ENCODE assay signal across 1 cellular context in genomic region chr20:45416917-45417316, GRCh38.
TF ChIP-seq lines count a peak whose summit lies in the region.

No MANE protein-coding gene starts in this region.

TF ChIP-seq in HepG2, 621 proteins besides CTCF, POLR2A, EP300 and RAD21:
- no peak for TF ChIP-seq ZGPAT (CRISPR knock-in tag; IDR thresholded peaks at IDR 0.05)
- no peak for TF ChIP-seq ZNF274 (CRISPR knock-in tag; IDR thresholded peaks at IDR 0.05)
- TF ChIP-seq SYNCRIP (IDR thresholded peaks at IDR 0.05; ENCODE audit: insufficient read depth, low read depth, low read length), result no peak
- no peak for TF ChIP-seq MTF1 (CRISPR knock-in tag; IDR thresholded peaks at IDR 0.05)
- no peak for TF ChIP-seq ZBTB46 (CRISPR knock-in tag; IDR thresholded peaks at IDR 0.05; ENCODE audit: borderline replicate concordance)
- TF ChIP-seq MEIS1 (CRISPR knock-in tag; IDR thresholded peaks at IDR 0.05; ENCODE audit: borderline replicate concordance), result 0 out of 2 replicates have a peak, but pooled peaks have one; percentile 11
